ENCODE assay signal across 1 cellular context in the genomic region with DNA sequence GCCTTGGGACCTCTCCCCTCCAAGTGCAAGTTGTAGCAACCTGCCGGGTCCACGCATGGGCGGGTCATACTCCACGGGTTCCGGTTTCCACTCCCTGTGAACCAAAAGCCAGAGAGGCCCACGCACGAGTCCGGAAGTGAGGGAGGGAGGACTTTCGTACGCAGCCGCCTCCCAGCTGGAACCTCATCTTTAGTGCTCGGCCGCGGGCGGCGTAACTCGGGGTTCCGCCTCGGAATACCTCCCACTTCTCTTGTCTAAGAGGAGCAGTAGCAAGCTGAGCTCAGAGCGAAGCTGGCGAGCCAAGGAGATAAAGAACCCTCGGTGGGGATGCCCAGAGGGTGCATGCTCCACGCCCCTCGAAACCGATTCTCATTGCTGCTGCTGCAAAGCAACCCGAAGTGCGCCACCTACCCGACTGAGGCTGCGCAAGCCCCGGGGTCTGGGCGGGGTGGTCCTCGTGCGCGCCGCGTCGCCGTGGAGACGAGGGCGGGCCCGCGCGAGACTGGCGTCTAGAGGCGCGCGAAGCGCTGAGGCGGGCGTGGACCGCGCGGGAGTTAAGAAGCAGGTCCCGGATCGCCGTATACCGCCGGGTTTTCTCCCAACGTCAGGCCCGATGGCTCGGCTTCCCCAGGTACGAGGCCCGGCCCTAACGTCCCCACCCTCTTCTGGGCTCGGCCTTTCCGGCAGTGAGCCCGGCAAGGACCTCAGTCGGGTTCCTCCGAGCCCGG.
TF ChIP-seq lines count a peak whose summit lies in the region.

A gene with protein sequence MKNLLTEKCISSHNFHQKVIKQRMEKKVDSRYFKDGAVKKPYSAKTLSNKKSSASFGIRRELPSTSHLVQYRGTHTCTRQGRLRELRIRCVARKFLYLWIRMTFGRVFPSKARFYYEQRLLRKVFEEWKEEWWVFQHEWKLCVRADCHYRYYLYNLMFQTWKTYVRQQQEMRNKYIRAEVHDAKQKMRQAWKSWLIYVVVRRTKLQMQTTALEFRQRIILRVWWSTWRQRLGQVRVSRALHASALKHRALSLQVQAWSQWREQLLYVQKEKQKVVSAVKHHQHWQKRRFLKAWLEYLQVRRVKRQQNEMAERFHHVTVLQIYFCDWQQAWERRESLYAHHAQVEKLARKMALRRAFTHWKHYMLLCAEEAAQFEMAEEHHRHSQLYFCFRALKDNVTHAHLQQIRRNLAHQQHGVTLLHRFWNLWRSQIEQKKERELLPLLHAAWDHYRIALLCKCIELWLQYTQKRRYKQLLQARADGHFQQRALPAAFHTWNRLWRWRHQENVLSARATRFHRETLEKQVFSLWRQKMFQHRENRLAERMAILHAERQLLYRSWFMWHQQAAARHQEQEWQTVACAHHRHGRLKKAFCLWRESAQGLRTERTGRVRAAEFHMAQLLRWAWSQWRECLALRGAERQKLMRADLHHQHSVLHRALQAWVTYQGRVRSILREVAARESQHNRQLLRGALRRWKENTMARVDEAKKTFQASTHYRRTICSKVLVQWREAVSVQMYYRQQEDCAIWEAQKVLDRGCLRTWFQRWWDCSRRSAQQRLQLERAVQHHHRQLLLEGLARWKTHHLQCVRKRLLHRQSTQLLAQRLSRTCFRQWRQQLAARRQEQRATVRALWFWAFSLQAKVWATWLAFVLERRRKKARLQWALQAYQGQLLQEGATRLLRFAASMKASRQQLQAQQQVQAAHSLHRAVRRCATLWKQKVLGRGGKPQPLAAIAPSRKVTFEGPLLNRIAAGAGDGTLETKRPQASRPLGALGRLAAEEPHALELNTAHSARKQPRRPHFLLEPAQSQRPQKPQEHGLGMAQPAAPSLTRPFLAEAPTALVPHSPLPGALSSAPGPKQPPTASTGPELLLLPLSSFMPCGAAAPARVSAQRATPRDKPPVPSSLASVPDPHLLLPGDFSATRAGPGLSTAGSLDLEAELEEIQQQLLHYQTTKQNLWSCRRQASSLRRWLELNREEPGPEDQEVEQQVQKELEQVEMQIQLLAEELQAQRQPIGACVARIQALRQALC (plus strand): TSS at position 530 of the 728 bp plus-strand sequence. CDS start 11,749 bp downstream, outside the sequence.

TF ChIP-seq in HEK293, 187 proteins besides CTCF, POLR2A, EP300 and RAD21 (continued from another document):
- TF ChIP-seq, protein P1, sequence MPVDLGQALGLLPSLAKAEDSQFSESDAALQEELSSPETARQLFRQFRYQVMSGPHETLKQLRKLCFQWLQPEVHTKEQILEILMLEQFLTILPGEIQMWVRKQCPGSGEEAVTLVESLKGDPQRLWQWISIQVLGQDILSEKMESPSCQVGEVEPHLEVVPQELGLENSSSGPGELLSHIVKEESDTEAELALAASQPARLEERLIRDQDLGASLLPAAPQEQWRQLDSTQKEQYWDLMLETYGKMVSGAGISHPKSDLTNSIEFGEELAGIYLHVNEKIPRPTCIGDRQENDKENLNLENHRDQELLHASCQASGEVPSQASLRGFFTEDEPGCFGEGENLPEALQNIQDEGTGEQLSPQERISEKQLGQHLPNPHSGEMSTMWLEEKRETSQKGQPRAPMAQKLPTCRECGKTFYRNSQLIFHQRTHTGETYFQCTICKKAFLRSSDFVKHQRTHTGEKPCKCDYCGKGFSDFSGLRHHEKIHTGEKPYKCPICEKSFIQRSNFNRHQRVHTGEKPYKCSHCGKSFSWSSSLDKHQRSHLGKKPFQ (tag by site-specific recombination; IDR thresholded peaks at IDR 0.05): no peak
- TF ChIP-seq ZNF580 (tag by site-specific recombination; IDR thresholded peaks at IDR 0.05): peak; percentile 60; the same call in 1 of the 2 replicates
- TF ChIP-seq ZNF214 (tag by site-specific recombination; IDR thresholded peaks at IDR 0.05; ENCODE audit: borderline replicate concordance): no peak
- TF ChIP-seq ZBTB17 (tag by site-specific recombination; IDR thresholded peaks at IDR 0.05): peak; percentile 75
